1 cellular context compared by ENCODE assay signal in genomic region chr11:13276852-13277718, GRCh38.
TF ChIP-seq lines count a peak whose summit lies in the region.

No MANE protein-coding gene starts in this region.

TF ChIP-seq in K562, 482 proteins besides CTCF, POLR2A, EP300 and RAD21 (continued from another document):
- TF ChIP-seq ZBTB11 (CRISPR knock-in tag; IDR thresholded peaks at IDR 0.05) = peak in 1 of 3 experiments; percentile 81; a peak in 3 of 6 replicates
- TF ChIP-seq ATF4 (CRISPR knock-in tag; IDR thresholded peaks at IDR 0.05) = 0 out of 2 replicates have a peak, but pooled peaks have one; percentile 22
- TF ChIP-seq NR4A1 (CRISPR knock-in tag; IDR thresholded peaks at IDR 0.05) = no peak
- TF ChIP-seq NR4A1 (tag; IDR thresholded peaks at IDR 0.05) = peak; percentile 86; the same call in 1 of the 2 replicates
- TF ChIP-seq GABPA (tag; conservative IDR thresholded peaks at IDR 0.05; ENCODE audit: low read depth) = 0 out of 2 replicates have a peak, but pooled peaks have one; percentile 29
- no peak for TF ChIP-seq POLR3G (IDR thresholded peaks at IDR 0.05; ENCODE audit: extremely low read depth, insufficient read length, insufficient replicate concordance)
- TF ChIP-seq CXXC5 (CRISPR knock-in tag; IDR thresholded peaks at IDR 0.05) = peak; percentile 86
- 0 out of 2 replicates have a peak, but pooled peaks have one; percentile 61 for TF ChIP-seq ZNF311 (CRISPR knock-in tag; IDR thresholded peaks at IDR 0.05)
- TF ChIP-seq MYBL2 (IDR thresholded peaks at IDR 0.05; ENCODE audit: low read depth) = no peak
- TF ChIP-seq MYBL2 (CRISPR knock-in tag; IDR thresholded peaks at IDR 0.05; ENCODE audit: borderline replicate concordance) = no peak
- TF ChIP-seq MIER1 (IDR thresholded peaks at IDR 0.05; ENCODE audit: low read depth) = no peak
- TF ChIP-seq BACH1 (tag; IDR thresholded peaks at IDR 0.05) = peak; percentile 92
- TF ChIP-seq SP2 (IDR thresholded peaks at IDR 0.05; ENCODE audit: extremely low read depth, low read depth, low read length, poor library complexity, severe bottlenecking) = peak; percentile 35
- TF ChIP-seq ZNF583 (CRISPR knock-in tag; IDR thresholded peaks at IDR 0.05) = peak; percentile 66; the same call in 1 of the 2 replicates
- peak; percentile 88 for TF ChIP-seq VEZF1 (CRISPR knock-in tag; IDR thresholded peaks at IDR 0.05)
- TF ChIP-seq ETS1 (conservative IDR thresholded peaks at IDR 0.05; ENCODE audit: control insufficient read depth, low read depth, low read length) = no peak
- TF ChIP-seq ZNF518B (CRISPR knock-in tag; IDR thresholded peaks at IDR 0.05) = no peak
- TF ChIP-seq HMGN3 (IDR thresholded peaks at IDR 0.05; ENCODE audit: borderline replicate concordance, extremely low read depth, insufficient read length, low read depth, low read length) = no peak
- TF ChIP-seq ERF (CRISPR knock-in tag; IDR thresholded peaks at IDR 0.05) = 0 out of 2 replicates have a peak, but pooled peaks have one; percentile 16
- TF ChIP-seq POLR2AphosphoS5 (IDR thresholded peaks at IDR 0.05; ENCODE audit: control insufficient read depth, insufficient read depth, low read depth, low read length) = no peak
- TF ChIP-seq ZKSCAN8 (CRISPR knock-in tag; IDR thresholded peaks at IDR 0.05) = peak; percentile 94
- TF ChIP-seq FOXJ2 (tag; IDR thresholded peaks at IDR 0.05) = peak; percentile 84
- peak; percentile 62 for TF ChIP-seq POLR2G (IDR thresholded peaks at IDR 0.05; ENCODE audit: low read depth, low read length)
- no peak for TF ChIP-seq ZNF324 (CRISPR knock-in tag; IDR thresholded peaks at IDR 0.05)
- no peak for TF ChIP-seq HNRNPLL (IDR thresholded peaks at IDR 0.05; ENCODE audit: low read depth, low read length, poor library complexity, severe bottlenecking)
- no peak for TF ChIP-seq ETS2 (tag; IDR thresholded peaks at IDR 0.05; ENCODE audit: borderline replicate concordance, poor library complexity, severe bottlenecking)
- 0 out of 2 replicates have a peak, but pooled peaks have one; percentile 36 for TF ChIP-seq ZNF212 (CRISPR knock-in tag; IDR thresholded peaks at IDR 0.05)
- TF ChIP-seq ZNF398 (CRISPR knock-in tag; IDR thresholded peaks at IDR 0.05) = no peak
- no peak for TF ChIP-seq MED1 (CRISPR knock-in tag; IDR thresholded peaks at IDR 0.05; ENCODE audit: borderline replicate concordance)
- peak; percentile 89 for TF ChIP-seq FOS (IDR thresholded peaks at IDR 0.05; ENCODE audit: extremely low read depth, insufficient read length)
- peak; percentile 92 for TF ChIP-seq ASH1L (IDR thresholded peaks at IDR 0.05; ENCODE audit: borderline replicate concordance, low read depth, partially characterized antibody)
- peak; percentile 70; the same call in 1 of the 2 replicates for TF ChIP-seq KLF6 (CRISPR knock-in tag; IDR thresholded peaks at IDR 0.05; ENCODE audit: borderline replicate concordance)
- peak; percentile 87; the same call in 1 of the 2 replicates for TF ChIP-seq CREB3 (tag; conservative IDR thresholded peaks at IDR 0.05; ENCODE audit: low read depth)
- 0 out of 4 replicates have a peak, but pooled peaks of 1 of the 2 experiments have one; percentile 34 for TF ChIP-seq MAZ (CRISPR knock-in tag; conservative IDR thresholded peaks at IDR 0.05 in 1 of 2, IDR thresholded peaks at IDR 0.05 in 1 of 2)
- TF ChIP-seq NR2C2 (CRISPR knock-in tag; IDR thresholded peaks at IDR 0.05) = no peak
- TF ChIP-seq NR2C2 (tag; IDR thresholded peaks at IDR 0.05) = peak; percentile 30; the same call in 1 of the 2 replicates
- no peak for TF ChIP-seq RBM34 (IDR thresholded peaks at IDR 0.05; ENCODE audit: borderline replicate concordance, insufficient read depth, low read length)
- TF ChIP-seq ZNF197 (CRISPR knock-in tag; IDR thresholded peaks at IDR 0.05; ENCODE audit: low read depth) = peak; percentile 94
- no peak for TF ChIP-seq NFIC (IDR thresholded peaks at IDR 0.05)
- TF ChIP-seq ARID2 (IDR thresholded peaks at IDR 0.05) = no peak
- peak; percentile 63 for TF ChIP-seq ZNF134 (CRISPR knock-in tag; conservative IDR thresholded peaks at IDR 0.05)
- TF ChIP-seq SMAD4 (CRISPR knock-in tag; conservative IDR thresholded peaks at IDR 0.05) = peak; percentile 77; the same call in 1 of the 2 replicates
- TF ChIP-seq ZNF41 (CRISPR knock-in tag; conservative IDR thresholded peaks at IDR 0.05) = 0 out of 2 replicates have a peak, but pooled peaks have one; percentile 18
- peak; percentile 92 for TF ChIP-seq NEUROD1 (IDR thresholded peaks at IDR 0.05; ENCODE audit: borderline replicate concordance, low read depth, low read length, partially characterized antibody)
- no peak for TF ChIP-seq ZBTB43 (CRISPR knock-in tag; IDR thresholded peaks at IDR 0.05)
- peak; percentile 86 for TF ChIP-seq ZBTB5 (IDR thresholded peaks at IDR 0.05)
- no peak for TF ChIP-seq ZNF184 (CRISPR knock-in tag; IDR thresholded peaks at IDR 0.05)
- 0 out of 2 replicates have a peak, but pooled peaks have one; percentile 16 for TF ChIP-seq MECOM (CRISPR knock-in tag; IDR thresholded peaks at IDR 0.05)
